In the genomic region with DNA sequence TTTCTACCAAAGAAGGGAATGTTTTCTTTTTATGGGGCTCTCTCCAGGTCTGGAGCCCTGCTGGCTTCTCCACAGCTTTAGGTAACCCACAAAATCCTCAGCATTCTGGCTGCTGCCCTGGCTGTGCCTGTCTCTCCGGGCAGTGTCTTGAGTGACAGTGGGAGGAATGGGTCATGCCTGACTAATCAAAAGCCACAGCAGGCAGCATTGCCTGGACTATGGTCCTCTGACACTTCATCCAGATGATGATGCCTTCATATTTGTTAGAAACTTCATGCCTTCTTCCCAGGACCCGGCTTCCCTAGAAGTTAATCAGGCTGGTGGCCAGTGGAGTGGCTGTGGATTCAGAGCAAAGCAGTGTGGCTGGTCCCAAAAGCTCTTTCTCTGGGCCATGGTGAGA, we compare ENCODE assay signal across 20 cellular contexts. TPM values are rescaled to one million over a fixed set of nuclear protein-coding genes. Genes with fewer than 3 reads are reported as not detected.
DNase-seq lines count a peak whose midpoint lies in the region; ATAC-seq and TF ChIP-seq lines count a peak whose summit lies in the region.
"Had no signal": no experiment of that assay in that cellular context is flagged by ENCODE, and none has a peak within 500 bp of the region (broad histone marks: within the 10 kb centered on the region; RNA-seq: fewer than 3 reads in every experiment).

No MANE protein-coding gene starts in this region.

- DNase-seq in AG20443 (ENCODE audit: low spot score) (peak; percentile 69), M059J (ENCODE audit: low read depth) (peak; percentile 86), endothelial cell (ENCODE audit: low spot score) (no peak), GDM1 (lab: John Stamatoyannopoulos, UW) (no peak), NCI-H345 treated with DMSO at 0.1 percent for 48 hours (lab: John Stamatoyannopoulos, UW; ENCODE audit: unreplicated experiment) (no peak)
- DNase-seq: activated CD4-positive, alpha-beta T cell treated with anti-CD3 and anti-CD28 coated beads for 36 hours; activated effector memory CD4-positive, alpha-beta T cell treated with anti-CD3 and anti-CD28 coated beads, Interleukin-2, amount 50 U/mL, for 16 hours; Calu3; left lung; NCI-H82; right cardiac atrium; stimulated activated CD4-positive, alpha-beta T cell treated with anti-CD3 and anti-CD28 coated beads, Interleukin-2, amount 100 ng/mL, for 24 hours; stimulated activated naive CD8-positive, alpha-beta T cell treated with anti-CD3 and anti-CD28 coated beads, Interleukin-15, amount 100 ng/mL, for 72 hours had no signal

- H3K27ac Mint-ChIP-seq in endothelial cell (ENCODE audit: unreplicated experiment), result peak overlapping the region; percentile 70
- peak overlapping the region; percentile 87 to 97 (median 96) for H3K27ac Mint-ChIP-seq in nephron
- H3K27ac Mint-ChIP-seq: activated CD4-positive, alpha-beta T cell treated with anti-CD3 and anti-CD28 coated beads for 36 hours; stimulated activated naive CD8-positive, alpha-beta T cell treated with anti-CD3 and anti-CD28 coated beads, Interleukin-15, amount 100 ng/mL, for 72 hours had no signal

- TF ChIP-seq CTCF in endothelial cell (IDR thresholded peaks at IDR 0.05; ENCODE audit: unreplicated experiment) (no peak), nephron (IDR thresholded peaks at IDR 0.05; ENCODE audit: unreplicated experiment in 3 of 3) (no peak)

- no peaks in the 10 kb centered on the region for H3K36me3 Mint-ChIP-seq in endothelial cell (ENCODE audit: low read depth, unreplicated experiment)
- no peaks in the 10 kb centered on the region for H3K36me3 Mint-ChIP-seq in nephron (ENCODE audit: low read depth)

- H3K9me3 Mint-ChIP-seq in endothelial cell (ENCODE audit: unreplicated experiment), result no peaks in the 10 kb centered on the region
- peaks cover 2% of the 10 kb centered on the region for H3K9me3 Mint-ChIP-seq in nephron
- H3K9me3 Mint-ChIP-seq: stimulated activated naive CD8-positive, alpha-beta T cell treated with anti-CD3 and anti-CD28 coated beads, Interleukin-15, amount 100 ng/mL, for 72 hours had no signal

- H3K4me1 Mint-ChIP-seq in endothelial cell (ENCODE audit: unreplicated experiment) (peaks cover 37% of the 10 kb centered on the region), nephron (peaks cover 81% of the 10 kb centered on the region)
- H3K4me1 Mint-ChIP-seq: activated CD4-positive, alpha-beta T cell treated with anti-CD3 and anti-CD28 coated beads for 36 hours; stimulated activated naive CD8-positive, alpha-beta T cell treated with anti-CD3 and anti-CD28 coated beads, Interleukin-15, amount 100 ng/mL, for 72 hours had no signal

- no peak for TF ChIP-seq POLR2A in GM18505 (IDR thresholded peaks at IDR 0.05; ENCODE audit: borderline replicate concordance, extremely low read depth, insufficient read depth, insufficient read length)

- no peak for ATAC-seq in GM18505 (IDR thresholded peaks at IDR 0.05; ENCODE audit: unreplicated experiment)
- ATAC-seq in GM18519 (IDR thresholded peaks at IDR 0.05; ENCODE audit: low FRiP score, unreplicated experiment), result no peak
- ATAC-seq: activated CD4-positive, alpha-beta T cell treated with anti-CD3 and anti-CD28 coated beads for 36 hours; left lung; Panc1; right cardiac atrium; stimulated activated naive CD8-positive, alpha-beta T cell treated with anti-CD3 and anti-CD28 coated beads, Interleukin-15, amount 100 ng/mL, for 72 hours had no signal

- H3K4me3 Mint-ChIP-seq in endothelial cell (ENCODE audit: unreplicated experiment) (peak overlapping the region; percentile 57), nephron (no peak overlapping the region)
- H3K4me3 Mint-ChIP-seq: activated CD4-positive, alpha-beta T cell treated with anti-CD3 and anti-CD28 coated beads for 36 hours; stimulated activated naive CD8-positive, alpha-beta T cell treated with anti-CD3 and anti-CD28 coated beads, Interleukin-15, amount 100 ng/mL, for 72 hours had no signal

- H3K27me3 Mint-ChIP-seq in endothelial cell (ENCODE audit: unreplicated experiment), result no peaks in the 10 kb centered on the region
- H3K27me3 Mint-ChIP-seq in nephron (ENCODE audit: low read depth), result peaks cover 14% of the 10 kb centered on the region

RNA-seq across cellular contexts. Expression of a gene that starts 32.2 kb away (rescaled TPM):
- total RNA-seq in M059J (2014; rRNA removed; shearing (Covaris generic)), result 567 and 744 TPM in 2 replicates
- 27.9 TPM for total RNA-seq in endothelial cell (ENCODE audit: unreplicated experiment)
- total RNA-seq: activated CD4-positive, alpha-beta T cell treated with anti-CD3 and anti-CD28 coated beads for 36 hours had no signal

RNA-seq across cellular contexts. Expression of a gene that starts 41.8 kb away (rescaled TPM):
- not detected in 2 replicates for total RNA-seq in M059J (2014; rRNA removed; shearing (Covaris generic))
- total RNA-seq in endothelial cell (ENCODE audit: unreplicated experiment), result not detected
- total RNA-seq: activated CD4-positive, alpha-beta T cell treated with anti-CD3 and anti-CD28 coated beads for 36 hours; Calu3; fibroblast of villous mesenchyme; left lung; mucosa of gallbladder; right cardiac atrium; ureter had no signal

Comparison
In these comparisons a context has a peak if more than half of its experiments do, and no peak if none do; other contexts are left out.
1. DNase-seq: peak in AG20443 (single experiment) and M059J (single experiment); none in endothelial cell (single experiment), GDM1 (single experiment) and NCI-H345 treated with DMSO at 0.1 percent for 48 hours (single experiment).
2. RNA of a gene that starts 32.2 kb away (total RNA-seq): 567 to 744 TPM in M059J; 27.9 TPM in endothelial cell (single experiment); every median in the first group is over 10 times any median in the second.